1 cellular context compared by ENCODE assay signal in the genomic region with DNA sequence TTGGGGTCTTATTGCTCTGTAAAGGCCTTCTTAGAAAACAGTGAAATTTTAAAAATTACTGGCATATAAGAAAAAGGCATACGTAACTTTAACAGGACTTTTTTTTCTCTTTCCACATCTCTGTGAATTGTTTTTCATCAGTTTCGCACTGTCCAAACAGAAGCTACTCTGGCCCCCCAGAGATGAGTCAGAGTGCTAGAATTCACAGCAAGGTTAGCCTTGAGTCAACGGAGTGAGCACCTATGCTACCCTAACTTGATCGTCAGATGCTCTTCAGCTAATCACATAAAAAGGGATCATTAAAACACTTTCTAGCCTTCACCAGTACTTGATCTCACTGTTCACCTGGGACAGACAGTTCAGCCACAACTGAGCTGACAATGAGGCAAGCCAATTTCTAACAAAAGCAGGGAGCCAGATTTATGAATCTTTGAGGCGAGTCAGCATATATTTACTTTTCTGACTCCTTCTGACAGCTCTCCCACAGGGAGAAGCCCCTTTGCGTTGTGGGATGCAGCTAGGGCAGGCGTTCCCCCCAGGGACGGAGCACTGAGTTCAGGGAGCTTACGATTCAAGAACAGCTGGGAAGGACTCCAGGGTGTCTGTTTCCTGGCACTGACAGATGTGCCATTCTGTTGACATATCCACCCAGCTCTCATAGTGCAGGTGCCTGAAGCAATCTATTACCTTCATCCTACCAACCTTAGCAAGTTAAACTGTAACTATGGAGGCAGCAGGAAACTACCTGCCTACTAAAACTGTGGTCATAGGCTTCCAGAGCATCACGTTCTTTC.
A peak's percentile ranks its signal among the peaks of the same experiment; 100 is the strongest.
TF ChIP-seq lines count a peak whose summit lies in the region.

No MANE protein-coding gene starts in this region.

TF ChIP-seq in K562, 482 proteins besides CTCF, POLR2A, EP300 and RAD21 (continued from another document):
- TF ChIP-seq, protein P1, sequence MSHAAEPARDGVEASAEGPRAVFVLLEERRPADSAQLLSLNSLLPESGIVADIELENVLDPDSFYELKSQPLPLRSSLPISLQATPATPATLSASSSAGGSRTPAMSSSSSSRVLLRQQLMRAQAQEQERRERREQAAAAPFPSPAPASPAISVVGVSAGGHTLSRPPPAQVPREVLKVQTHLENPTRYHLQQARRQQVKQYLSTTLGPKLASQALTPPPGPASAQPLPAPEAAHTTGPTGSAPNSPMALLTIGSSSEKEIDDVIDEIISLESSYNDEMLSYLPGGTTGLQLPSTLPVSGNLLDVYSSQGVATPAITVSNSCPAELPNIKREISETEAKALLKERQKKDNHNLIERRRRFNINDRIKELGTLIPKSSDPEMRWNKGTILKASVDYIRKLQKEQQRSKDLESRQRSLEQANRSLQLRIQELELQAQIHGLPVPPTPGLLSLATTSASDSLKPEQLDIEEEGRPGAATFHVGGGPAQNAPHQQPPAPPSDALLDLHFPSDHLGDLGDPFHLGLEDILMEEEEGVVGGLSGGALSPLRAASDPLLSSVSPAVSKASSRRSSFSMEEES (CRISPR knock-in tag; IDR thresholded peaks at IDR 0.05) = no peak
- TF ChIP-seq, protein P2, sequence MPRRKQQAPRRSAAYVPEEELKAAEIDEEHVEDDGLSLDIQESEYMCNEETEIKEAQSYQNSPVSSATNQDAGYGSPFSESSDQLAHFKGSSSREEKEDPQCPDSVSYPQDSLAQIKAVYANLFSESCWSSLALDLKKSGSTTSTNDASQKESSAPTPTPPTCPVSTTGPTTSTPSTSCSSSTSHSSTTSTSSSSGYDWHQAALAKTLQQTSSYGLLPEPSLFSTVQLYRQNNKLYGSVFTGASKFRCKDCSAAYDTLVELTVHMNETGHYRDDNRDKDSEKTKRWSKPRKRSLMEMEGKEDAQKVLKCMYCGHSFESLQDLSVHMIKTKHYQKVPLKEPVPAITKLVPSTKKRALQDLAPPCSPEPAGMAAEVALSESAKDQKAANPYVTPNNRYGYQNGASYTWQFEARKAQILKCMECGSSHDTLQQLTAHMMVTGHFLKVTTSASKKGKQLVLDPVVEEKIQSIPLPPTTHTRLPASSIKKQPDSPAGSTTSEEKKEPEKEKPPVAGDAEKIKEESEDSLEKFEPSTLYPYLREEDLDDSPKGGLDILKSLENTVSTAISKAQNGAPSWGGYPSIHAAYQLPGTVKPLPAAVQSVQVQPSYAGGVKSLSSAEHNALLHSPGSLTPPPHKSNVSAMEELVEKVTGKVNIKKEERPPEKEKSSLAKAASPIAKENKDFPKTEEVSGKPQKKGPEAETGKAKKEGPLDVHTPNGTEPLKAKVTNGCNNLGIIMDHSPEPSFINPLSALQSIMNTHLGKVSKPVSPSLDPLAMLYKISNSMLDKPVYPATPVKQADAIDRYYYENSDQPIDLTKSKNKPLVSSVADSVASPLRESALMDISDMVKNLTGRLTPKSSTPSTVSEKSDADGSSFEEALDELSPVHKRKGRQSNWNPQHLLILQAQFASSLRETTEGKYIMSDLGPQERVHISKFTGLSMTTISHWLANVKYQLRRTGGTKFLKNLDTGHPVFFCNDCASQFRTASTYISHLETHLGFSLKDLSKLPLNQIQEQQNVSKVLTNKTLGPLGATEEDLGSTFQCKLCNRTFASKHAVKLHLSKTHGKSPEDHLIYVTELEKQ (CRISPR knock-in tag; IDR thresholded peaks at IDR 0.05) = no peak
- TF ChIP-seq PYGO2 (tag; IDR thresholded peaks at IDR 0.05) = no peak
- no peak for TF ChIP-seq ZNF175 (CRISPR knock-in tag; IDR thresholded peaks at IDR 0.05; ENCODE audit: low read depth)
- no peak for TF ChIP-seq KLF13 (tag; IDR thresholded peaks at IDR 0.05; ENCODE audit: borderline replicate concordance, low read depth)
- no peak for TF ChIP-seq ZNF124 (CRISPR knock-in tag; IDR thresholded peaks at IDR 0.05)
- peak; percentile 79 for TF ChIP-seq ZNF316 (IDR thresholded peaks at IDR 0.05)
- TF ChIP-seq KAT2B (IDR thresholded peaks at IDR 0.05; ENCODE audit: low read depth, low read length) = no peak
- no peak for TF ChIP-seq ZNF140 (CRISPR knock-in tag; IDR thresholded peaks at IDR 0.05)
- TF ChIP-seq, protein P3, sequence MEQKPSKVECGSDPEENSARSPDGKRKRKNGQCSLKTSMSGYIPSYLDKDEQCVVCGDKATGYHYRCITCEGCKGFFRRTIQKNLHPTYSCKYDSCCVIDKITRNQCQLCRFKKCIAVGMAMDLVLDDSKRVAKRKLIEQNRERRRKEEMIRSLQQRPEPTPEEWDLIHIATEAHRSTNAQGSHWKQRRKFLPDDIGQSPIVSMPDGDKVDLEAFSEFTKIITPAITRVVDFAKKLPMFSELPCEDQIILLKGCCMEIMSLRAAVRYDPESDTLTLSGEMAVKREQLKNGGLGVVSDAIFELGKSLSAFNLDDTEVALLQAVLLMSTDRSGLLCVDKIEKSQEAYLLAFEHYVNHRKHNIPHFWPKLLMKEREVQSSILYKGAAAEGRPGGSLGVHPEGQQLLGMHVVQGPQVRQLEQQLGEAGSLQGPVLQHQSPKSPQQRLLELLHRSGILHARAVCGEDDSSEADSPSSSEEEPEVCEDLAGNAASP (IDR thresholded peaks at IDR 0.05) = no peak
- no peak for TF ChIP-seq NFYB (IDR thresholded peaks at IDR 0.05; ENCODE audit: extremely low read depth, insufficient read length)
- peak; percentile 34; the same call in 1 of the 2 replicates for TF ChIP-seq MAFF (IDR thresholded peaks at IDR 0.05; ENCODE audit: low read length)
- TF ChIP-seq C11orf30 (IDR thresholded peaks at IDR 0.05; ENCODE audit: low read depth) = peak; percentile 66
- no peak for TF ChIP-seq ZNF41 (CRISPR knock-in tag; conservative IDR thresholded peaks at IDR 0.05)
- no peak for TF ChIP-seq BHLHE40 (IDR thresholded peaks at IDR 0.05; ENCODE audit: low read length)
- TF ChIP-seq, protein P4, sequence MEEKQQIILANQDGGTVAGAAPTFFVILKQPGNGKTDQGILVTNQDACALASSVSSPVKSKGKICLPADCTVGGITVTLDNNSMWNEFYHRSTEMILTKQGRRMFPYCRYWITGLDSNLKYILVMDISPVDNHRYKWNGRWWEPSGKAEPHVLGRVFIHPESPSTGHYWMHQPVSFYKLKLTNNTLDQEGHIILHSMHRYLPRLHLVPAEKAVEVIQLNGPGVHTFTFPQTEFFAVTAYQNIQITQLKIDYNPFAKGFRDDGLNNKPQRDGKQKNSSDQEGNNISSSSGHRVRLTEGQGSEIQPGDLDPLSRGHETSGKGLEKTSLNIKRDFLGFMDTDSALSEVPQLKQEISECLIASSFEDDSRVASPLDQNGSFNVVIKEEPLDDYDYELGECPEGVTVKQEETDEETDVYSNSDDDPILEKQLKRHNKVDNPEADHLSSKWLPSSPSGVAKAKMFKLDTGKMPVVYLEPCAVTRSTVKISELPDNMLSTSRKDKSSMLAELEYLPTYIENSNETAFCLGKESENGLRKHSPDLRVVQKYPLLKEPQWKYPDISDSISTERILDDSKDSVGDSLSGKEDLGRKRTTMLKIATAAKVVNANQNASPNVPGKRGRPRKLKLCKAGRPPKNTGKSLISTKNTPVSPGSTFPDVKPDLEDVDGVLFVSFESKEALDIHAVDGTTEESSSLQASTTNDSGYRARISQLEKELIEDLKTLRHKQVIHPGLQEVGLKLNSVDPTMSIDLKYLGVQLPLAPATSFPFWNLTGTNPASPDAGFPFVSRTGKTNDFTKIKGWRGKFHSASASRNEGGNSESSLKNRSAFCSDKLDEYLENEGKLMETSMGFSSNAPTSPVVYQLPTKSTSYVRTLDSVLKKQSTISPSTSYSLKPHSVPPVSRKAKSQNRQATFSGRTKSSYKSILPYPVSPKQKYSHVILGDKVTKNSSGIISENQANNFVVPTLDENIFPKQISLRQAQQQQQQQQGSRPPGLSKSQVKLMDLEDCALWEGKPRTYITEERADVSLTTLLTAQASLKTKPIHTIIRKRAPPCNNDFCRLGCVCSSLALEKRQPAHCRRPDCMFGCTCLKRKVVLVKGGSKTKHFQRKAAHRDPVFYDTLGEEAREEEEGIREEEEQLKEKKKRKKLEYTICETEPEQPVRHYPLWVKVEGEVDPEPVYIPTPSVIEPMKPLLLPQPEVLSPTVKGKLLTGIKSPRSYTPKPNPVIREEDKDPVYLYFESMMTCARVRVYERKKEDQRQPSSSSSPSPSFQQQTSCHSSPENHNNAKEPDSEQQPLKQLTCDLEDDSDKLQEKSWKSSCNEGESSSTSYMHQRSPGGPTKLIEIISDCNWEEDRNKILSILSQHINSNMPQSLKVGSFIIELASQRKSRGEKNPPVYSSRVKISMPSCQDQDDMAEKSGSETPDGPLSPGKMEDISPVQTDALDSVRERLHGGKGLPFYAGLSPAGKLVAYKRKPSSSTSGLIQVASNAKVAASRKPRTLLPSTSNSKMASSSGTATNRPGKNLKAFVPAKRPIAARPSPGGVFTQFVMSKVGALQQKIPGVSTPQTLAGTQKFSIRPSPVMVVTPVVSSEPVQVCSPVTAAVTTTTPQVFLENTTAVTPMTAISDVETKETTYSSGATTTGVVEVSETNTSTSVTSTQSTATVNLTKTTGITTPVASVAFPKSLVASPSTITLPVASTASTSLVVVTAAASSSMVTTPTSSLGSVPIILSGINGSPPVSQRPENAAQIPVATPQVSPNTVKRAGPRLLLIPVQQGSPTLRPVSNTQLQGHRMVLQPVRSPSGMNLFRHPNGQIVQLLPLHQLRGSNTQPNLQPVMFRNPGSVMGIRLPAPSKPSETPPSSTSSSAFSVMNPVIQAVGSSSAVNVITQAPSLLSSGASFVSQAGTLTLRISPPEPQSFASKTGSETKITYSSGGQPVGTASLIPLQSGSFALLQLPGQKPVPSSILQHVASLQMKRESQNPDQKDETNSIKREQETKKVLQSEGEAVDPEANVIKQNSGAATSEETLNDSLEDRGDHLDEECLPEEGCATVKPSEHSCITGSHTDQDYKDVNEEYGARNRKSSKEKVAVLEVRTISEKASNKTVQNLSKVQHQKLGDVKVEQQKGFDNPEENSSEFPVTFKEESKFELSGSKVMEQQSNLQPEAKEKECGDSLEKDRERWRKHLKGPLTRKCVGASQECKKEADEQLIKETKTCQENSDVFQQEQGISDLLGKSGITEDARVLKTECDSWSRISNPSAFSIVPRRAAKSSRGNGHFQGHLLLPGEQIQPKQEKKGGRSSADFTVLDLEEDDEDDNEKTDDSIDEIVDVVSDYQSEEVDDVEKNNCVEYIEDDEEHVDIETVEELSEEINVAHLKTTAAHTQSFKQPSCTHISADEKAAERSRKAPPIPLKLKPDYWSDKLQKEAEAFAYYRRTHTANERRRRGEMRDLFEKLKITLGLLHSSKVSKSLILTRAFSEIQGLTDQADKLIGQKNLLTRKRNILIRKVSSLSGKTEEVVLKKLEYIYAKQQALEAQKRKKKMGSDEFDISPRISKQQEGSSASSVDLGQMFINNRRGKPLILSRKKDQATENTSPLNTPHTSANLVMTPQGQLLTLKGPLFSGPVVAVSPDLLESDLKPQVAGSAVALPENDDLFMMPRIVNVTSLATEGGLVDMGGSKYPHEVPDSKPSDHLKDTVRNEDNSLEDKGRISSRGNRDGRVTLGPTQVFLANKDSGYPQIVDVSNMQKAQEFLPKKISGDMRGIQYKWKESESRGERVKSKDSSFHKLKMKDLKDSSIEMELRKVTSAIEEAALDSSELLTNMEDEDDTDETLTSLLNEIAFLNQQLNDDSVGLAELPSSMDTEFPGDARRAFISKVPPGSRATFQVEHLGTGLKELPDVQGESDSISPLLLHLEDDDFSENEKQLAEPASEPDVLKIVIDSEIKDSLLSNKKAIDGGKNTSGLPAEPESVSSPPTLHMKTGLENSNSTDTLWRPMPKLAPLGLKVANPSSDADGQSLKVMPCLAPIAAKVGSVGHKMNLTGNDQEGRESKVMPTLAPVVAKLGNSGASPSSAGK (IDR thresholded peaks at IDR 0.05) = no peak
- no peak for TF ChIP-seq MIER1 (IDR thresholded peaks at IDR 0.05; ENCODE audit: low read depth)
